Comparison of ENCODE assay signal across 1 cellular context in genomic region chr21:35045539-35046222, GRCh38.
TF ChIP-seq lines count a peak whose summit lies in the region.

No MANE protein-coding gene starts in this region.

TF ChIP-seq in GM12878, 131 proteins besides CTCF, POLR2A, EP300 and RAD21 (continued from another document):
- TF ChIP-seq E4F1 (IDR thresholded peaks at IDR 0.05; ENCODE audit: borderline replicate concordance, partially characterized antibody) (no peak), SREBF2 (IDR thresholded peaks at IDR 0.05; ENCODE audit: low read length) (no peak), ATF7 (IDR thresholded peaks at IDR 0.05; ENCODE audit: low read depth) (0 out of 2 replicates have a peak, but pooled peaks have one; percentile 5), IRF4 (IDR thresholded peaks at IDR 0.05; ENCODE audit: low read depth, low read length) (peak; percentile 41; the same call in 1 of the 2 replicates), TCF12 (IDR thresholded peaks at IDR 0.05; ENCODE audit: low read depth, low read length) (no peak), MLLT1 (IDR thresholded peaks at IDR 0.05) (0 out of 2 replicates have a peak, but pooled peaks have one; percentile 32), JUNB (IDR thresholded peaks at IDR 0.05) (0 out of 2 replicates have a peak, but pooled peaks have one; percentile 10), YY1 (IDR thresholded peaks at IDR 0.05; ENCODE audit: low read depth, low read length) (peak; percentile 51; the same call in 1 of the 2 replicates), IKZF2 (IDR thresholded peaks at IDR 0.05) (peak; percentile 17 to 62; a peak in 2 of 4 replicates), BMI1 (IDR thresholded peaks at IDR 0.05; ENCODE audit: borderline replicate concordance) (no peak), IKZF1 (conservative IDR thresholded peaks at IDR 0.05) (0 out of 2 replicates have a peak, but pooled peaks have one; percentile 0)
